In the genomic region with DNA sequence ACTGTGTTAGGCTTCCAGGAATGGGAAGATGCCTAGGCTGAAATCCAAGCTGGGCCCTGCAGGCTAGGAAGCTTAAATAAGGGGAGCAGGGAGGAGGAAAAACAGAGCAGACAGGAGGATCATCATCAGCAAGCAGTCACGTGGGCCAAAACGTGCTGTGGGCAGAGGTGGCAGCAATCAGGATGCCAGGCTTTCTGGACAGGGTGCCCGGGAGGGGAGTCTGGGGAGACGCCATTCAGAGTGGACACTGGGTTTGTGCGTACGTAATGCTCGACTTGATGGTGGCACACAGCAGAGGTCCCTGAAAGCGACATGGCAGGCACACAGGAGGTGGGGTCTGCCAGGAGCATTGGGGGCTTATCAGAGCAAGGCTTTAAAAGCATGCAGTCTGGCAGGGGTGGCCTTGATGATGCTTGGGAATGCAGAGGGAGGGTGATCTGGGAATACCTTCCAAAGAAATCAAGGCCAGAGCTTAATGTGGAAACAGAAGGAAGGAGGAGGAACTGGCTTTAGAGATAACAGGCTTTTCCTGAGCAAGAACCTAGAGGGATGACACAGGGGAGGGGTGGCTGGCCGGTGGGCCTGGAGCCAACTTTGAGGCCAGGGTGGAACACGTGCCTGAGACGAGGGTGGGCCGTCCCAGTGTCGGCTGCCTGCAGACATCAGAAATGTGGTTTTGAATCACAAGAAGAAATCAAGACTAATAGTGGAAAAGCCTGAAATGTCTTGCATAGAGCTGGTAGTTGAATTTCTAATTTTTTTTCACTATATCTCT, we compare ENCODE assay signal across 20 cellular contexts.
DNase-seq lines count a peak whose midpoint lies in the region; ATAC-seq and TF ChIP-seq lines count a peak whose summit lies in the region.
"Had no signal": no experiment of that assay in that cellular context is flagged by ENCODE, and none has a peak within 500 bp of the region (broad histone marks: within the 10 kb centered on the region; RNA-seq: fewer than 3 reads in every experiment).

No MANE protein-coding gene starts in this region.

- WGBS in trophoblast cell (ENCODE audit: extremely low coverage, insufficient coverage, insufficient read length), result no CpG with 5 or more reads among the region's 13 CpGs

- H3K36me3 ChIP-seq in WERI-Rb-1, result no peaks in the 10 kb centered on the region
- H3K36me3 ChIP-seq in trophoblast cell (ENCODE audit: control insufficient read depth in 1 of 2, insufficient read depth in 2 of 2, low read length in 2 of 2), result no peaks in the 10 kb centered on the region
- H3K36me3 ChIP-seq: colonic mucosa, gastrocnemius medialis had no signal

- ATAC-seq in left lobe of liver, result peak; percentile 40
- ATAC-seq in GM21786 (IDR thresholded peaks at IDR 0.05; ENCODE audit: unreplicated experiment), result no peak
- ATAC-seq in GM18870 (IDR thresholded peaks at IDR 0.05; ENCODE audit: unreplicated experiment), result no peak
- no peak for ATAC-seq in HG03571 (IDR thresholded peaks at IDR 0.05; ENCODE audit: unreplicated experiment)
- ATAC-seq: HCT116 had no signal

- H3K4me2 ChIP-seq in trophoblast cell (ENCODE audit: low read length), result no peak overlapping the region

- peaks cover 6% of the 10 kb centered on the region for H3K79me1 ChIP-seq in trophoblast cell (ENCODE audit: low read length)

- H3K27ac ChIP-seq in WERI-Rb-1, result no peak overlapping the region
- no peak overlapping the region for H3K27ac ChIP-seq in trophoblast cell (ENCODE audit: low read depth, low read length)
- H3K27ac ChIP-seq: colonic mucosa, gastrocnemius medialis, VCaP had no signal

- H2BK12ac ChIP-seq in trophoblast cell (ENCODE audit: low read length), result no peak overlapping the region

- peak overlapping the region; percentile 35 for H3K9ac ChIP-seq in trophoblast cell (ENCODE audit: low read length)

- no peak overlapping the region for H2AFZ ChIP-seq in trophoblast cell (ENCODE audit: insufficient read depth, low read length, poor library complexity)

- H3K27me3 ChIP-seq in WERI-Rb-1 (ENCODE audit: insufficient read depth, low read depth, severe bottlenecking), result no peaks in the 10 kb centered on the region
- no peaks in the 10 kb centered on the region for H3K27me3 ChIP-seq in trophoblast cell (ENCODE audit: insufficient read depth, low read length)
- H3K27me3 ChIP-seq: colonic mucosa, gastrocnemius medialis had no signal

- peaks cover 3 to 15% of the 10 kb centered on the region in 2 experiments for H3K4me1 ChIP-seq in trophoblast cell (ENCODE audit: control insufficient read depth in 1 of 2, insufficient read depth in 2 of 2, low read length in 2 of 2)
- H3K4me1 ChIP-seq: colonic mucosa, gastrocnemius medialis had no signal

- no peak overlapping the region for H4K12ac ChIP-seq in trophoblast cell (ENCODE audit: low read depth, low read length)

- H2AK5ac ChIP-seq in trophoblast cell (ENCODE audit: low read length), result no peak overlapping the region

- H4K91ac ChIP-seq in trophoblast cell (ENCODE audit: low read depth, low read length), result no peak overlapping the region

- no peak overlapping the region for H2BK5ac ChIP-seq in trophoblast cell (ENCODE audit: low read depth, low read length, poor library complexity)

- no peak overlapping the region for H3K14ac ChIP-seq in trophoblast cell (ENCODE audit: low read length)

- no peak overlapping the region for H3K4ac ChIP-seq in trophoblast cell (ENCODE audit: low read depth, low read length)

- H2BK120ac ChIP-seq in trophoblast cell (ENCODE audit: insufficient read depth, low read length, poor library complexity), result no peak overlapping the region

- H3K23ac ChIP-seq in trophoblast cell (ENCODE audit: low read length), result no peak overlapping the region

- H4K8ac ChIP-seq in trophoblast cell (ENCODE audit: low read depth, low read length), result no peak overlapping the region

- no peak overlapping the region for H3K18ac ChIP-seq in trophoblast cell (ENCODE audit: low read length)

- no peaks in the 10 kb centered on the region for H3K9me3 ChIP-seq in WERI-Rb-1 (ENCODE audit: severe bottlenecking)
- H3K9me3 ChIP-seq in trophoblast cell (ENCODE audit: insufficient read depth, low read depth, low read length), result peaks cover 2% of the 10 kb centered on the region
- H3K9me3 ChIP-seq: colonic mucosa, gastrocnemius medialis had no signal

- TF ChIP-seq CTCF in WERI-Rb-1 (IDR thresholded peaks at IDR 0.05; ENCODE audit: low read depth, low read length), result no peak

- H3K4me3 ChIP-seq in WERI-Rb-1 (ENCODE audit: low read depth, low read length) (no peak overlapping the region), trophoblast cell (ENCODE audit: low read depth, low read length) (no peak overlapping the region)
- H3K4me3 ChIP-seq: colonic mucosa, gastrocnemius medialis, lung had no signal

- no peaks in the 10 kb centered on the region for H3K79me2 ChIP-seq in trophoblast cell (ENCODE audit: control insufficient read depth, insufficient read depth, low read length, poor library complexity)

- DNase-seq in ELF-1 (ENCODE audit: low read depth, low spot score) (peak; percentile 50), WERI-Rb-1 (peak; percentile 56), left lobe of liver (ENCODE audit: low spot score) (no peak), trophoblast cell (no peak), NCI-H1105 treated with DMSO at 0.1 percent for 48 hours (lab: John Stamatoyannopoulos, UW) (no peak)
- DNase-seq: activated gamma-delta T cell treated with Interleukin-2 at 50 U/mL for 16 hours; colonic mucosa; gastrocnemius medialis; NCI-H1417; NCI-H2081; NCI-H345; NCI-H748 treated with DMSO at 0.1 percent for 48 hours; stimulated activated CD4-positive, alpha-beta T cell treated with anti-CD3 and anti-CD28 coated beads, Interleukin-4, amount 100 ng/mL, for 1 hour; stimulated activated naive CD4-positive, alpha-beta T cell had no signal

Comparison
In these comparisons a context has a peak if more than half of its experiments do, and no peak if none do; other contexts are left out.
1. DNase-seq: peak in ELF-1 (single experiment) and WERI-Rb-1 (single experiment); none in left lobe of liver (single experiment), trophoblast cell (0 of 2) and NCI-H1105 treated with DMSO at 0.1 percent for 48 hours (single experiment).